In the genomic region with DNA sequence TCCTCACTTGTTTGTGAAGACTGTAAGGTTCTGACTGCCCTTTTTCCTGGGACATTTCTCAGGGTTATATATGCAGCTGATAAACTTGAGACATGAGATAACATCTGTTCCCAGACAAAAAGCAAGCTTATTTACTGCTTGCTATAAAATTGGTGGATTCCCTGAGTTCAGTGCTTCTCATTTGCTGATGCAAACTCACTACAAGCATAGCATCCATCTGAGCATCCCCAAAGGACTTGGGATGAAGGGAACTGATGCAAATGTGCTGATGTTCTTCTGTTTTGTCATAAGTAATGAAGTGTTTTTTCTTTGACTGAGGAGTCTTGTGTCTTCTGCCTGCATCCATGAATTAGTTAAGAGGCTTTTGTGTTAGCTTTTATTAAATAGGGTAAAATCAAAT, we compare ENCODE assay signal across 25 cellular contexts.
A peak's percentile ranks its signal among the peaks of the same experiment; 100 is the strongest.
DNase-seq lines count a peak whose midpoint lies in the region; ATAC-seq, FAIRE-seq and TF ChIP-seq lines count a peak whose summit lies in the region.
"Had no signal": no experiment of that assay in that cellular context is flagged by ENCODE, and none has a peak within 500 bp of the region (broad histone marks: within the 10 kb centered on the region; RNA-seq: fewer than 3 reads in every experiment).

No MANE protein-coding gene starts in this region.

- no peaks in the 10 kb centered on the region for H3K27me3 ChIP-seq in left lung
- H3K27me3 ChIP-seq: BLaER1 treated with 17β-estradiol and CSF1 and Interleukin-3, amounts not matched to agents 10 nM and 100 nM had no signal

- FAIRE-seq in GM18507 (lab: Jason Lieb, UNC) = peak; percentile 9
- no peak for FAIRE-seq in RCC 7860 (lab: Jason Lieb, UNC)

- no peak for ATAC-seq in left lung
- ATAC-seq: GM23338 had no signal

- no peak overlapping the region for H3K4me3 ChIP-seq in AG10803 (ENCODE audit: low read length)
- no peak overlapping the region for H3K4me3 ChIP-seq in left lung
- H3K4me3 ChIP-seq: BLaER1 treated with 17β-estradiol and CSF1 and Interleukin-3, amounts not matched to agents 10 nM and 100 nM; GM23338; HAP-1 had no signal

- no peaks in the 10 kb centered on the region for H3K4me1 ChIP-seq in left lung

- no peaks in the 10 kb centered on the region for H3K9me3 ChIP-seq in left lung
- H3K9me3 ChIP-seq: HAP-1 had no signal

- no peaks in the 10 kb centered on the region for H3K36me3 ChIP-seq in left lung
- H3K36me3 ChIP-seq: HAP-1 had no signal

- no peak for TF ChIP-seq CTCF in AG10803 (conservative IDR thresholded peaks at IDR 0.05; ENCODE audit: low read length)
- TF ChIP-seq CTCF in left lung (IDR thresholded peaks at IDR 0.05) = no peak

- peak; percentile 16 for DNase-seq in AG10803 (ENCODE audit: low read depth)
- no peak for DNase-seq in GM18507 (ENCODE audit: extremely low spot score, insufficient read length, low read depth)
- peak; percentile 15 for DNase-seq in M059J (ENCODE audit: low read depth)
- peak; percentile 10 for DNase-seq in fibroblast of the conjunctiva (ENCODE audit: low read depth)
- no peak for DNase-seq in RCC 7860 (ENCODE audit: low spot score)
- no peak for DNase-seq in occipital lobe (lab: John Stamatoyannopoulos, UW)
- DNase-seq in left lung = no peak
- no peak for DNase-seq in NCI-H2107 (lab: John Stamatoyannopoulos, UW)
- DNase-seq: CD4-positive, alpha-beta memory T cell; COR-L47; DND-41; Karpas-422; MV-4-11; NCI-H1105 treated with DMSO at 0.1 percent for 48 hours; NCI-H146; NCI-H1930; NCI-H446 treated with DMSO at 0.1 percent for 48 hours; NCI-H526; NCI-H82; SHP77 treated with DMSO at 0.1 percent for 48 hours; SW 1271 had no signal

- intact Hi-C loops in left lung (cut with DNase I) = no loop called here

- H3K27ac ChIP-seq in left lung = no peak overlapping the region
- H3K27ac ChIP-seq: HL-60 had no signal

Comparison
In these comparisons a context has a peak if more than half of its experiments do, and no peak if none do; other contexts are left out.
1. DNase-seq: peak in AG10803 (single experiment), M059J (single experiment) and fibroblast of the conjunctiva (single experiment); none in GM18507 (single experiment), RCC 7860 (single experiment), occipital lobe (single experiment), left lung (0 of 2) and NCI-H2107 (single experiment).